In genomic region chr19:54462713-54463530, GRCh38 we compare ENCODE assay signal across 8 cellular contexts. TPM values are rescaled to one million over a fixed set of nuclear protein-coding genes. Genes with fewer than 3 reads are reported as not detected.
DNase-seq lines count a peak whose midpoint lies in the region; ATAC-seq and TF ChIP-seq lines count a peak whose summit lies in the region.

No MANE protein-coding gene starts in this region.

- H3K27me3 ChIP-seq in heart left ventricle, result peaks cover 0 to 6% (median 0%) of the 10 kb centered on the region in 9 donors

- peak in 5 of 12 donors; percentile 12 to 45 (median 32) for TF ChIP-seq CTCF in heart left ventricle (IDR thresholded peaks at IDR 0.05)
- peak; percentile 20 for TF ChIP-seq CTCF in progenitor cell of endocrine pancreas (IDR thresholded peaks at IDR 0.05; ENCODE audit: unreplicated experiment)

- 2 to 8% (median 3%) methylated on average over 28 to 87 of the region's 87 CpGs for WGBS in heart left ventricle, 4 donors

- peaks cover 1% of the 10 kb centered on the region for H3K9me3 Mint-ChIP-seq in activated naive CD8-positive, alpha-beta T cell treated with anti-CD3 and anti-CD28 coated beads for 36 hours
- no peaks in the 10 kb centered on the region for H3K9me3 Mint-ChIP-seq in progenitor cell of endocrine pancreas (ENCODE audit: low read depth)

- ATAC-seq in GM19023 (IDR thresholded peaks at IDR 0.05; ENCODE audit: unreplicated experiment), result peak; percentile 10
- peak; percentile 22 for ATAC-seq in HG03439 (IDR thresholded peaks at IDR 0.05; ENCODE audit: unreplicated experiment)
- peak in 3 of 4 donors; percentile 24 to 37 (median 35) for ATAC-seq in heart left ventricle

- H3K4me1 ChIP-seq in heart left ventricle, result peaks cover 0 to 49% (median 30%) of the 10 kb centered on the region in 12 donors

- peak overlapping the region; percentile 79 for H3K4me3 Mint-ChIP-seq in activated naive CD8-positive, alpha-beta T cell treated with anti-CD3 and anti-CD28 coated beads for 36 hours
- H3K4me3 Mint-ChIP-seq in progenitor cell of endocrine pancreas (ENCODE audit: low read depth), result peak overlapping the region; percentile 24

- peaks cover 15% of the 10 kb centered on the region for H3K36me3 Mint-ChIP-seq in activated naive CD8-positive, alpha-beta T cell treated with anti-CD3 and anti-CD28 coated beads for 36 hours
- peaks cover 19% of the 10 kb centered on the region for H3K36me3 Mint-ChIP-seq in progenitor cell of endocrine pancreas (ENCODE audit: insufficient read depth)

- H3K4me3 ChIP-seq in SK-N-MC (peak overlapping the region; percentile 90), heart left ventricle (peak overlapping the region; percentile 40 to 78 (median 64))

- intact Hi-C loops in heart left ventricle (cut with DNase I), result loop anchor here in 4 of 10 donors (1.0 to 5.0 kb wide), 3 partner anchors 14 to 591 kb away; partner anchors contain the start of gene LENG8 (in 3 of the 4)

- H3K36me3 ChIP-seq in SK-N-MC (ENCODE audit: insufficient read depth, low read length), result peaks cover 33% of the 10 kb centered on the region
- peaks cover 0 to 46% (median 41%) of the 10 kb centered on the region in 9 donors for H3K36me3 ChIP-seq in heart left ventricle

- peak overlapping the region; percentile 88 for H3K27ac ChIP-seq in SK-N-MC
- H3K27ac ChIP-seq in heart left ventricle, result peak overlapping the region; percentile 94 to 99 (median 98)

- H3K9me3 ChIP-seq in SK-N-MC (ENCODE audit: low read depth, low read length), result no peaks in the 10 kb centered on the region
- no peaks in the 10 kb centered on the region for H3K9me3 ChIP-seq in heart left ventricle

- H3K4me1 Mint-ChIP-seq in activated naive CD8-positive, alpha-beta T cell treated with anti-CD3 and anti-CD28 coated beads for 36 hours, result peaks cover 27% of the 10 kb centered on the region
- peaks cover 7% of the 10 kb centered on the region for H3K4me1 Mint-ChIP-seq in progenitor cell of endocrine pancreas (ENCODE audit: low read depth)

- peak; percentile 63 for DNase-seq in AG20443 (ENCODE audit: low spot score)
- no peak for DNase-seq in SK-N-MC (ENCODE audit: low read depth, low spot score)
- peak; percentile 76 for DNase-seq in activated naive CD8-positive, alpha-beta T cell treated with anti-CD3 and anti-CD28 coated beads for 36 hours
- DNase-seq in heart left ventricle, result peak; percentile 77 to 87 (median 85)
- no peak for DNase-seq in progenitor cell of endocrine pancreas (ENCODE audit: low spot score, unreplicated experiment)
- no peak for DNase-seq in NCI-H187 (lab: John Stamatoyannopoulos, UW)

- peak in 1 of 2 donors; percentile 22 for TF ChIP-seq POLR2A in heart left ventricle (IDR thresholded peaks at IDR 0.05)

- H3K27ac Mint-ChIP-seq in activated naive CD8-positive, alpha-beta T cell treated with anti-CD3 and anti-CD28 coated beads for 36 hours, result peak overlapping the region; percentile 89
- H3K27ac Mint-ChIP-seq in progenitor cell of endocrine pancreas, result no peak overlapping the region

- H3K9ac ChIP-seq in SK-N-MC (ENCODE audit: insufficient read length), result peak overlapping the region; percentile 88

- H3K27me3 Mint-ChIP-seq in activated naive CD8-positive, alpha-beta T cell treated with anti-CD3 and anti-CD28 coated beads for 36 hours, result peaks cover 17% of the 10 kb centered on the region
- H3K27me3 Mint-ChIP-seq in progenitor cell of endocrine pancreas, result peaks cover 21% of the 10 kb centered on the region

RNA-seq across cellular contexts. Expression of gene LENG9, which starts 0.7 kb away (rescaled TPM):
- 1 to 10 TPM; 4.3 to 4.9 TPM for total RNA-seq in activated naive CD8-positive, alpha-beta T cell treated with anti-CD3 and anti-CD28 coated beads for 36 hours
- total RNA-seq in heart left ventricle (1 to 10 TPM; 1.5 to 4.1 (median 2.4) TPM), progenitor cell of endocrine pancreas (0.72 and 0.75 TPM in 2 replicates)
- 1 to 10 TPM; 1.4 to 2.1 TPM for polyA plus RNA-seq in heart left ventricle

RNA-seq across cellular contexts. Expression of gene CDC42EP5, which starts 10.2 kb away (rescaled TPM):
- under 1 TPM in 1 of 2 experiments, not detected in 1; 0.34 TPM for total RNA-seq in activated naive CD8-positive, alpha-beta T cell treated with anti-CD3 and anti-CD28 coated beads for 36 hours
- 10 to 100 TPM in 5 of 9 donors, 1 to 10 TPM in 4; 5.6 to 16.3 (median 11.4) TPM for total RNA-seq in heart left ventricle
- 1 to 10 TPM; 7.1 to 8.7 TPM for polyA plus RNA-seq in heart left ventricle
- 1.6 and 2.1 TPM in 2 replicates for total RNA-seq in progenitor cell of endocrine pancreas

RNA-seq across cellular contexts. Expression of gene LENG8, which starts 13.9 kb away (rescaled TPM):
- total RNA-seq in activated naive CD8-positive, alpha-beta T cell treated with anti-CD3 and anti-CD28 coated beads for 36 hours, result 100 to 1,000 TPM; 101 to 108 TPM
- 10 to 100 TPM; 23.6 to 82.9 (median 58.8) TPM for total RNA-seq in heart left ventricle
- polyA plus RNA-seq in heart left ventricle, result 10 to 100 TPM; 35.2 to 93.9 TPM
- total RNA-seq in progenitor cell of endocrine pancreas, result 188 and 210 TPM in 2 replicates

RNA-seq across cellular contexts. Expression of gene LAIR2, which starts 39.7 kb away (rescaled TPM):
- total RNA-seq in activated naive CD8-positive, alpha-beta T cell treated with anti-CD3 and anti-CD28 coated beads for 36 hours, result 1 to 10 TPM; 1.8 to 2.4 TPM
- total RNA-seq in heart left ventricle (1 to 10 TPM in 1 of 9 donors, not detected in 8; 2.4 TPM), progenitor cell of endocrine pancreas (not detected in 2 replicates)
- polyA plus RNA-seq in heart left ventricle, result not detected

RNA-seq across cellular contexts. Expression of gene TTYH1, which starts 47.7 kb away (rescaled TPM):
- 1 to 10 TPM in 1 of 2 experiments, under 1 TPM in 1; 0.98 to 1.8 TPM for total RNA-seq in activated naive CD8-positive, alpha-beta T cell treated with anti-CD3 and anti-CD28 coated beads for 36 hours
- 1 to 10 TPM in 5 of 9 donors, under 1 TPM in 4; 0.46 to 6.9 (median 1.1) TPM for total RNA-seq in heart left ventricle
- polyA plus RNA-seq in heart left ventricle, result 1 to 10 TPM in 1 of 2 donors, under 1 TPM in 1; 0.85 to 1.8 TPM
- 133 and 144 TPM in 2 replicates for total RNA-seq in progenitor cell of endocrine pancreas

Comparison
In these comparisons a context has a peak if more than half of its experiments do, and no peak if none do; other contexts are left out.
1. DNase-seq: peak in AG20443 (single experiment), activated naive CD8-positive, alpha-beta T cell treated with anti-CD3 and anti-CD28 coated beads for 36 hours (single experiment) and heart left ventricle (5 of 5); none in SK-N-MC (single experiment), progenitor cell of endocrine pancreas (single experiment) and NCI-H187 (0 of 2).
2. Peak in every context shown above with its lines, with median percentiles within 50 percentile points of each other: ATAC-seq.